In genomic region chr5:114450516-114450909, GRCh38 we compare ENCODE assay signal across 10 cellular contexts.
DNase-seq lines count a peak whose midpoint lies in the region; TF ChIP-seq lines count a peak whose summit lies in the region.
"Had no signal": no experiment of that assay in that cellular context is flagged by ENCODE, and none has a peak within 500 bp of the region (broad histone marks: within the 10 kb centered on the region; RNA-seq: fewer than 3 reads in every experiment).

No MANE protein-coding gene starts in this region.

- no peaks in the 10 kb centered on the region for H3K9me3 ChIP-seq in mesodermal cell (ENCODE audit: control insufficient read depth, low read length)
- H3K9me3 ChIP-seq in OCI-LY7 (ENCODE audit: low read length) = no peaks in the 10 kb centered on the region
- no peaks in the 10 kb centered on the region for H3K9me3 ChIP-seq in Karpas-422 (ENCODE audit: low read length)

- H3K4me2 ChIP-seq in OCI-LY7 (ENCODE audit: low read length) (no peak overlapping the region), Karpas-422 (ENCODE audit: low read depth, low read length, poor library complexity, severe bottlenecking) (no peak overlapping the region)

- H3K9me2 ChIP-seq in OCI-LY7 (ENCODE audit: insufficient read depth, low read length) = no peaks in the 10 kb centered on the region
- no peaks in the 10 kb centered on the region for H3K9me2 ChIP-seq in Karpas-422 (replicated peaks; ENCODE audit: insufficient read depth, low read length)

- H3K9ac ChIP-seq in Karpas-422 (ENCODE audit: low read length) = no peak overlapping the region

- H3K4me3 ChIP-seq in mesodermal cell (ENCODE audit: extremely low read depth, insufficient read depth, low read length, poor library complexity, severe bottlenecking) (no peak overlapping the region), OCI-LY7 (ENCODE audit: low read depth, low read length, poor library complexity, severe bottlenecking) (no peak overlapping the region), Karpas-422 (ENCODE audit: low read length) (no peak overlapping the region)

- H3K4me1 ChIP-seq in mesodermal cell (ENCODE audit: control insufficient read depth, insufficient read depth, low read length, poor library complexity, severe bottlenecking) = peaks cover 11% of the 10 kb centered on the region
- H3K4me1 ChIP-seq in OCI-LY7 (ENCODE audit: insufficient read depth, low read length, poor library complexity, severe bottlenecking) = no peaks in the 10 kb centered on the region
- no peaks in the 10 kb centered on the region for H3K4me1 ChIP-seq in Karpas-422 (ENCODE audit: low read length)

- H3K27ac ChIP-seq in mesodermal cell (ENCODE audit: low read depth, low read length, severe bottlenecking) (peak overlapping the region; percentile 52), OCI-LY7 (ENCODE audit: low read depth, low read length, poor library complexity, severe bottlenecking) (no peak overlapping the region), Karpas-422 (ENCODE audit: low read length) (no peak overlapping the region)

- no peaks in the 10 kb centered on the region for H3K27me3 ChIP-seq in Karpas-422 (ENCODE audit: low read length)

- POLR2A ChIA-PET in OCI-LY7 (lab: Charles Lee) = interaction anchor here (0.8 kb wide), 1 partner anchor 11 kb away, joined by 4 read pairs; no protein-coding TSS in a partner anchor

- in situ Hi-C loops in ACHN (cut with HindIII; ENCODE audit: low pct_ligation_motif_present, low pct_unique_long_range_greater_than_20kb, low sequenced_read_pairs) = no loop called here

- 60% methylated on average over 1 of the region's 3 CpGs; no CpG with 5 or more reads in 1 of the 2 experiments for WGBS in mesodermal cell (ENCODE audit: insufficient coverage in 2 of 2), 2 experiments

- H3K79me2 ChIP-seq in OCI-LY7 (ENCODE audit: insufficient read depth, low read depth, low read length) (no peaks in the 10 kb centered on the region), Karpas-422 (ENCODE audit: low read length) (no peaks in the 10 kb centered on the region)

- no TSS peak for BruUV-seq in OCI-LY7 (replicated peaks; lab: Mats Ljungman, UMichigan)

- TF ChIP-seq CTCF in OCI-LY7 (conservative IDR thresholded peaks at IDR 0.05; ENCODE audit: low read length) = no peak

- intact Hi-C loops in OCI-LY7 (cut with micrococcal nuclease; ENCODE audit: unreplicated experiment) = loop anchor here (1.0 to 2.0 kb wide), 3 partner anchors 350 to 838 kb away; no protein-coding TSS in a partner anchor

- DNase-seq in DMS114 treated with DMSO at 0.1 percent for 48 hours (lab: John Stamatoyannopoulos, UW; ENCODE audit: unreplicated experiment) (peak; percentile 8), NCI-H446 (lab: John Stamatoyannopoulos, UW) (peak; percentile 34 to 76), dedifferentiated amniotic fluid mesenchymal stem cell (ENCODE audit: extremely low spot score) (peak; percentile 57), ACHN (no peak), NCI-H2227 treated with DMSO at 0.1 percent for 48 hours (lab: John Stamatoyannopoulos, UW) (no peak), OCI-LY7 (ENCODE audit: low spot score) (no peak), Karpas-422 (no peak)
- DNase-seq: immature natural killer cell, T-helper 9 cell had no signal

- CTCF ChIA-PET in OCI-LY7 (lab: Charles Lee; ENCODE audit: unreplicated experiment) = interaction anchor here (0.5 kb wide), 1 partner anchor 771 kb away, joined by 3 read pairs; no protein-coding TSS in a partner anchor

- no peaks in the 10 kb centered on the region for H3K36me3 ChIP-seq in mesodermal cell (ENCODE audit: control insufficient read depth, insufficient read depth, low read length)
- no peaks in the 10 kb centered on the region for H3K36me3 ChIP-seq in OCI-LY7 (ENCODE audit: insufficient read depth, low read length)
- no peaks in the 10 kb centered on the region for H3K36me3 ChIP-seq in Karpas-422 (ENCODE audit: insufficient read depth, low read length)

- H2AFZ ChIP-seq in OCI-LY7 (ENCODE audit: low read length) (no peak overlapping the region), Karpas-422 (ENCODE audit: low read length) (no peak overlapping the region)

- H4K20me1 ChIP-seq in OCI-LY7 (ENCODE audit: insufficient read depth, low read length) (no peaks in the 10 kb centered on the region), Karpas-422 (ENCODE audit: insufficient read depth, low read depth, low read length) (no peaks in the 10 kb centered on the region)

Comparison
In these comparisons a context has a peak if more than half of its experiments do, and no peak if none do; other contexts are left out.
1. DNase-seq: peak in DMS114 treated with DMSO at 0.1 percent for 48 hours (single experiment), NCI-H446 (2 of 2) and dedifferentiated amniotic fluid mesenchymal stem cell (single experiment); none in ACHN (single experiment), NCI-H2227 treated with DMSO at 0.1 percent for 48 hours (single experiment), OCI-LY7 (single experiment) and Karpas-422 (single experiment).